In genomic region chr20:11582073-11582472, GRCh38 we compare ENCODE assay signal across 27 cellular contexts.
A peak's percentile ranks its signal among the peaks of the same experiment; 100 is the strongest.
DNase-seq lines count a peak whose midpoint lies in the region; ATAC-seq and TF ChIP-seq lines count a peak whose summit lies in the region.
"Had no signal": no experiment of that assay in that cellular context is flagged by ENCODE, and none has a peak within 500 bp of the region (broad histone marks: within the 10 kb centered on the region; RNA-seq: fewer than 3 reads in every experiment).

No MANE protein-coding gene starts in this region.

- in situ Hi-C loops in mammary epithelial cell (cut with MboI; ENCODE audit: low sequenced_read_pairs in 2 of 2) = loop anchor here in 1 of 2 donors (10.0 kb wide), 1 partner anchor 63 kb away; no protein-coding TSS in a partner anchor

- BruUV-seq in mammary epithelial cell (replicated peaks; lab: Mats Ljungman, UMichigan) = no TSS peak

- H3K9me2 ChIP-seq in SK-N-SH = no peaks in the 10 kb centered on the region

- no peaks in the 10 kb centered on the region for H3F3A ChIP-seq in SK-N-SH (replicated peaks; ENCODE audit: insufficient read depth)

- H3K36me3 ChIP-seq in mammary epithelial cell (ENCODE audit: insufficient read depth, low read length) = no peaks in the 10 kb centered on the region
- H3K36me3 ChIP-seq in SK-N-SH (replicated peaks in 1 of 2; ENCODE audit: control insufficient read depth in 1 of 2, insufficient read depth in 2 of 2, low read length in 1 of 2) = no peaks in the 10 kb centered on the region
- no peaks in the 10 kb centered on the region for H3K36me3 ChIP-seq in aorta (ENCODE audit: control insufficient read depth in 1 of 2, insufficient read depth in 2 of 2, low read length in 1 of 2)
- H3K36me3 ChIP-seq: gastrocnemius medialis, right lobe of liver, SJSA1 had no signal

- no peak for TF ChIP-seq EP300 in SK-N-SH (IDR thresholded peaks at IDR 0.05; ENCODE audit: borderline replicate concordance in 1 of 2, low read depth in 1 of 2, low read length in 1 of 2)

- CTCF ChIA-PET in mammary epithelial cell (lab: Charles Lee; ENCODE audit: low non-redundant PET) = no interaction called here
- CTCF ChIA-PET in SK-N-SH (lab: Yijun Ruan, JAX) = no interaction called here

- dilution Hi-C loops in mammary epithelial cell (cut with HindIII; ENCODE audit: low sequenced_read_pairs) = no loop called here

- peak; percentile 27 for DNase-seq in GF-D8 (lab: John Stamatoyannopoulos, UW)
- peak; percentile 17 for DNase-seq in NCI-H69 (lab: John Stamatoyannopoulos, UW)
- peak; percentile 5 for DNase-seq in mammary epithelial cell
- DNase-seq in iris pigment epithelial cell (ENCODE audit: low read depth) = peak; percentile 56
- DNase-seq in SK-N-SH = no peak
- DNase-seq in COLO668 (lab: John Stamatoyannopoulos, UW; ENCODE audit: unreplicated experiment) = no peak
- DNase-seq in aorta = no peak
- no peak for DNase-seq in left ventricle myocardium superior
- DNase-seq: activated effector memory CD4-positive, alpha-beta T cell treated with anti-CD3 and anti-CD28 coated beads, Interleukin-2, amount 50 U/mL, for 16 hours; activated naive CD8-positive, alpha-beta T cell treated with anti-CD3 and anti-CD28 coated beads for 36 hours; body of pancreas; DND-41; effector CD4-positive, alpha-beta T cell; gastrocnemius medialis; NCI-H1092; NCI-H1694 treated with DMSO at 0.1 percent for 48 hours; NCI-H2171 treated with DMSO at 0.1 percent for 48 hours; NCI-H524; posterior cingulate gyrus; right lobe of liver; stimulated activated CD4-positive, alpha-beta T cell treated with anti-CD3 and anti-CD28 coated beads, Interleukin-4, amount 100 ng/mL, for 24 hours; substantia nigra; T-helper 1 cell had no signal

- H3K4me1 ChIP-seq in mammary epithelial cell (ENCODE audit: insufficient read depth, low read length) (peaks cover 3% of the 10 kb centered on the region), SK-N-SH (ENCODE audit: control insufficient read depth in 1 of 2, insufficient read depth in 2 of 2, low read depth in 1 of 2, low read length in 1 of 2) (no peaks in the 10 kb centered on the region; a peak in 1 of 4 replicates), aorta (ENCODE audit: control insufficient read depth in 1 of 2, insufficient read depth in 2 of 2, low read length in 2 of 2) (no peaks in the 10 kb centered on the region)
- H3K4me1 ChIP-seq: body of pancreas, gastrocnemius medialis, right lobe of liver, SJSA1 had no signal

- H3K79me2 ChIP-seq in mammary epithelial cell (ENCODE audit: insufficient read depth, low read length) = no peaks in the 10 kb centered on the region
- H3K79me2 ChIP-seq in SK-N-SH (ENCODE audit: insufficient read depth) = no peaks in the 10 kb centered on the region

- no peak for TF ChIP-seq RAD21 in SK-N-SH (IDR thresholded peaks at IDR 0.05; ENCODE audit: low read length)

- TF ChIP-seq CTCF in mammary epithelial cell (conservative IDR thresholded peaks at IDR 0.05 in 1 of 2, IDR thresholded peaks at IDR 0.05 in 1 of 2; ENCODE audit: extremely low read depth in 1 of 2, insufficient read depth in 1 of 2, low read depth in 1 of 2, low read length in 2 of 2) (no peak), SK-N-SH (IDR thresholded peaks at IDR 0.05) (no peak)

- H3K4me2 ChIP-seq in mammary epithelial cell (ENCODE audit: insufficient read depth, low read depth, low read length) = no peak overlapping the region
- H3K4me2 ChIP-seq in SK-N-SH = no peak overlapping the region

- H3K27me3 ChIP-seq in mammary epithelial cell (ENCODE audit: insufficient read depth, low read length) = no peaks in the 10 kb centered on the region
- H3K27me3 ChIP-seq in SK-N-SH (ENCODE audit: insufficient read depth) = no peaks in the 10 kb centered on the region
- no peaks in the 10 kb centered on the region for H3K27me3 ChIP-seq in aorta (ENCODE audit: control insufficient read depth in 1 of 2, insufficient read depth in 2 of 2, low read length in 1 of 2)
- H3K27me3 ChIP-seq: body of pancreas, gastrocnemius medialis, right lobe of liver had no signal

- H3K27ac ChIP-seq in mammary epithelial cell (ENCODE audit: insufficient read depth, low read depth, low read length) (no peak overlapping the region), SK-N-SH (ENCODE audit: low read depth in 2 of 2, low read length in 1 of 2) (no peak overlapping the region), aorta (ENCODE audit: low read depth in 1 of 2, low read length in 2 of 2) (no peak overlapping the region)
- H3K27ac ChIP-seq: body of pancreas, C4-2B, gastrocnemius medialis, right lobe of liver, SJSA1 had no signal

- H2AFZ ChIP-seq in mammary epithelial cell (ENCODE audit: low read depth, low read length) (no peak overlapping the region), SK-N-SH (ENCODE audit: low read depth) (no peak overlapping the region)

- H3K9ac ChIP-seq in mammary epithelial cell (ENCODE audit: insufficient read depth, low read length) (no peak overlapping the region), SK-N-SH (no peak overlapping the region)

- ATAC-seq in aorta (ENCODE audit: low FRiP score) = no peak
- ATAC-seq in left ventricle myocardium superior = no peak
- ATAC-seq: body of pancreas; gastrocnemius medialis; left lobe of liver; right lobe of liver; stimulated activated effector memory CD8-positive, alpha-beta T cell treated with anti-CD3 and anti-CD28 coated beads, Interleukin-12 subunit alpha, Interleukin-12 subunit beta, amount 100 ng/mL, for 72 hours had no signal

- POLR2A ChIA-PET in SK-N-SH (lab: Yijun Ruan, JAX) = no interaction called here

- no peaks in the 10 kb centered on the region for H3K9me3 ChIP-seq in mammary epithelial cell (replicated peaks; ENCODE audit: insufficient read depth, low read length)
- no peaks in the 10 kb centered on the region for H3K9me3 ChIP-seq in SK-N-SH
- no peaks in the 10 kb centered on the region for H3K9me3 ChIP-seq in aorta (ENCODE audit: control insufficient read depth, low read length)
- H3K9me3 ChIP-seq: body of pancreas, gastrocnemius medialis, right lobe of liver, SJSA1 had no signal

- intact Hi-C loops in mammary epithelial cell (cut with micrococcal nuclease) = no loop called here
- intact Hi-C loops in aorta (cut with DNase I) = no loop called here
- intact Hi-C loops in left ventricle myocardium superior (cut with micrococcal nuclease) = no loop called here

- H3K4me3 ChIP-seq in mammary epithelial cell (replicated peaks in 1 of 3; ENCODE audit: insufficient read depth in 1 of 3, low read depth in 2 of 3, low read length in 3 of 3) (no peak overlapping the region), SK-N-SH (ENCODE audit: low read depth in 2 of 2, low read length in 1 of 2) (no peak overlapping the region), aorta (ENCODE audit: low read length in 2 of 2) (no peak overlapping the region)
- H3K4me3 ChIP-seq: body of pancreas, gastrocnemius medialis, right lobe of liver, SJSA1 had no signal

- H4K20me1 ChIP-seq in mammary epithelial cell (ENCODE audit: insufficient read depth, low read length) = no peaks in the 10 kb centered on the region
- H4K20me1 ChIP-seq in SK-N-SH (ENCODE audit: insufficient read depth) = no peaks in the 10 kb centered on the region

- 54% methylated on average over 2 of the region's 2 CpGs for WGBS in mammary epithelial cell (ENCODE audit: low coverage, missing lambda C conversion rate)
- WGBS in SK-N-SH (ENCODE audit: low lambda C conversion rate) = 18% methylated on average over 2 of the region's 2 CpGs
- WGBS in aorta, 2 donors = 44 to 53% methylated on average over 2 of the region's 2 CpGs

TF ChIP-seq in SK-N-SH, 30 proteins besides CTCF, POLR2A, EP300 and RAD21:
- TF ChIP-seq FOSL2 (IDR thresholded peaks at IDR 0.05; ENCODE audit: borderline replicate concordance, low read depth) (no peak), USF1 (IDR thresholded peaks at IDR 0.05; ENCODE audit: borderline replicate concordance, low read depth) (no peak), EZH2phosphoT487 (IDR thresholded peaks at IDR 0.05; ENCODE audit: borderline replicate concordance, low read depth) (no peak), RXRA (IDR thresholded peaks at IDR 0.05; ENCODE audit: borderline replicate concordance, low read depth) (no peak), IRF3 (IDR thresholded peaks at IDR 0.05; ENCODE audit: low read depth, low read length) (no peak), MEF2A (IDR thresholded peaks at IDR 0.05; ENCODE audit: borderline replicate concordance, low read depth) (no peak), CHD2 (IDR thresholded peaks at IDR 0.05; ENCODE audit: low read length, partially characterized antibody) (no peak), ELF1 (IDR thresholded peaks at IDR 0.05) (no peak), MXI1 (IDR thresholded peaks at IDR 0.05; ENCODE audit: low read depth, low read length) (no peak)

Comparison
In these comparisons a context has a peak if more than half of its experiments do, and no peak if none do; other contexts are left out.
1. DNase-seq: peak in GF-D8 (single experiment), NCI-H69 (single experiment), mammary epithelial cell (single experiment) and iris pigment epithelial cell (single experiment); none in SK-N-SH (single experiment), COLO668 (single experiment), aorta (0 of 2) and left ventricle myocardium superior (single experiment).